ENCODE assay signal across 8 cellular contexts in genomic region chr1:1919304-1920056, GRCh38. TPM values are rescaled to one million over a fixed set of nuclear protein-coding genes. Genes with fewer than 3 reads are reported as not detected.
A peak's percentile ranks its signal among the peaks of the same experiment; 100 is the strongest.
DNase-seq lines count a peak whose midpoint lies in the region; ATAC-seq and TF ChIP-seq lines count a peak whose summit lies in the region.

No MANE protein-coding gene starts in this region.

- peak; percentile 75 for ATAC-seq in GM21723 (IDR thresholded peaks at IDR 0.05; ENCODE audit: unreplicated experiment)
- ATAC-seq in activated T-cell treated with anti-CD3 and anti-CD28 coated beads, Interleukin-2, amount 50 U/mL, for 72 hours (replicated peaks in 1 of 2): peak; percentile 88 to 89
- peak; percentile 95 for ATAC-seq in naive thymus-derived CD4-positive, alpha-beta T cell
- ATAC-seq in stimulated activated effector memory CD8-positive, alpha-beta T cell treated with anti-CD3 and anti-CD28 coated beads, Interleukin-12 subunit alpha, Interleukin-12 subunit beta, amount 100 ng/mL, for 72 hours: peak; percentile 84

- CTCF ChIA-PET in naive thymus-derived CD4-positive, alpha-beta T cell (lab: Charles Lee): no interaction called here

- H3K36me3 Mint-ChIP-seq in activated T-cell treated with anti-CD3 and anti-CD28 coated beads, Interleukin-2, amount 50 U/mL, for 72 hours (ENCODE audit: insufficient read depth in 2 of 2): no peaks in the 10 kb centered on the region
- no peaks in the 10 kb centered on the region for H3K36me3 Mint-ChIP-seq in naive thymus-derived CD4-positive, alpha-beta T cell
- H3K36me3 Mint-ChIP-seq in stimulated activated effector memory CD8-positive, alpha-beta T cell treated with anti-CD3 and anti-CD28 coated beads, Interleukin-12 subunit alpha, Interleukin-12 subunit beta, amount 100 ng/mL, for 72 hours: no peaks in the 10 kb centered on the region

- H4K20me1 ChIP-seq in fibroblast of lung (ENCODE audit: control insufficient read depth, extremely low read depth, insufficient read depth, low read length): no peaks in the 10 kb centered on the region

- no peaks in the 10 kb centered on the region for H3K9me3 Mint-ChIP-seq in activated T-cell treated with anti-CD3 and anti-CD28 coated beads, Interleukin-2, amount 50 U/mL, for 72 hours
- H3K9me3 Mint-ChIP-seq in naive thymus-derived CD4-positive, alpha-beta T cell: no peaks in the 10 kb centered on the region
- H3K9me3 Mint-ChIP-seq in stimulated activated effector memory CD8-positive, alpha-beta T cell treated with anti-CD3 and anti-CD28 coated beads, Interleukin-12 subunit alpha, Interleukin-12 subunit beta, amount 100 ng/mL, for 72 hours: no peaks in the 10 kb centered on the region

- H3K27ac ChIP-seq in Peyer's patch: peak overlapping the region; percentile 54 to 68 (median 61)
- H3K27ac ChIP-seq in fibroblast of lung (ENCODE audit: insufficient read depth, low read length): no peak overlapping the region
- peak overlapping the region; percentile 58 for H3K27ac ChIP-seq in naive thymus-derived CD4-positive, alpha-beta T cell (ENCODE audit: low read depth, low read length)

- no peaks in the 10 kb centered on the region for H3K27me3 ChIP-seq in Peyer's patch
- peaks cover 4% of the 10 kb centered on the region for H3K27me3 ChIP-seq in fibroblast of lung (ENCODE audit: control insufficient read depth, insufficient read depth, low read length)
- H3K27me3 ChIP-seq in naive thymus-derived CD4-positive, alpha-beta T cell (ENCODE audit: control insufficient read depth in 2 of 2, insufficient read depth in 2 of 2, low read length in 2 of 2): no peaks in the 10 kb centered on the region

- H3K36me3 ChIP-seq in Peyer's patch (no peaks in the 10 kb centered on the region), fibroblast of lung (ENCODE audit: control insufficient read depth, insufficient read depth, low read length) (no peaks in the 10 kb centered on the region)
- H3K36me3 ChIP-seq in naive thymus-derived CD4-positive, alpha-beta T cell (ENCODE audit: control insufficient read depth in 2 of 3, insufficient read depth in 3 of 3, low read length in 3 of 3): no peaks in the 10 kb centered on the region

- no peaks in the 10 kb centered on the region for H3K27me3 Mint-ChIP-seq in activated T-cell treated with anti-CD3 and anti-CD28 coated beads, Interleukin-2, amount 50 U/mL, for 72 hours (ENCODE audit: low read depth)
- peaks cover 0 to 4% (median 0%) of the 10 kb centered on the region in 5 donors for H3K27me3 Mint-ChIP-seq in naive thymus-derived CD4-positive, alpha-beta T cell

- DNase-seq in DMS79 (lab: John Stamatoyannopoulos, UW) (peak; percentile 98), Peyer's patch (peak; percentile 100), fibroblast of lung (ENCODE audit: low read depth in 2 of 2) (peak; percentile 89 to 96)
- DNase-seq in Jurkat, Clone E6-1 (ENCODE audit: low read depth, low spot score): peak; percentile 97
- peak; percentile 100 for DNase-seq in activated T-cell treated with anti-CD3 and anti-CD28 coated beads, Interleukin-2, amount 50 U/mL, for 72 hours
- peak; percentile 99 to 100 (median 100) for DNase-seq in naive thymus-derived CD4-positive, alpha-beta T cell
- DNase-seq in stimulated activated effector memory CD8-positive, alpha-beta T cell treated with anti-CD3 and anti-CD28 coated beads, Interleukin-12 subunit alpha, Interleukin-12 subunit beta, amount 100 ng/mL, for 72 hours (ENCODE audit: low spot score in 2 of 2): peak; percentile 97 to 100

- TF ChIP-seq POLR2A in Peyer's patch (IDR thresholded peaks at IDR 0.05): peak; percentile 25 to 58

- H3K27ac Mint-ChIP-seq in activated T-cell treated with anti-CD3 and anti-CD28 coated beads, Interleukin-2, amount 50 U/mL, for 72 hours: no peak overlapping the region
- peak overlapping the region in 8 of 9 donors; percentile 51 to 89 (median 82) for H3K27ac Mint-ChIP-seq in naive thymus-derived CD4-positive, alpha-beta T cell
- H3K27ac Mint-ChIP-seq in stimulated activated effector memory CD8-positive, alpha-beta T cell treated with anti-CD3 and anti-CD28 coated beads, Interleukin-12 subunit alpha, Interleukin-12 subunit beta, amount 100 ng/mL, for 72 hours: no peak overlapping the region

- peaks cover 5% of the 10 kb centered on the region for H3K4me1 Mint-ChIP-seq in activated T-cell treated with anti-CD3 and anti-CD28 coated beads, Interleukin-2, amount 50 U/mL, for 72 hours (ENCODE audit: low read depth)
- peaks cover 0 to 7% (median 0%) of the 10 kb centered on the region in 7 donors for H3K4me1 Mint-ChIP-seq in naive thymus-derived CD4-positive, alpha-beta T cell
- peaks cover 8% of the 10 kb centered on the region for H3K4me1 Mint-ChIP-seq in stimulated activated effector memory CD8-positive, alpha-beta T cell treated with anti-CD3 and anti-CD28 coated beads, Interleukin-12 subunit alpha, Interleukin-12 subunit beta, amount 100 ng/mL, for 72 hours

- POLR2A ChIA-PET in naive thymus-derived CD4-positive, alpha-beta T cell (lab: Charles Lee): interaction anchor here (1.1 kb wide), 1 partner anchor 11 kb away, joined by 3 read pairs; no protein-coding TSS in a partner anchor

- peak overlapping the region; percentile 58 for H3K4me2 ChIP-seq in fibroblast of lung (ENCODE audit: extremely low read depth, insufficient read depth, low read length)

- intact Hi-C loops in naive thymus-derived CD4-positive, alpha-beta T cell (cut with micrococcal nuclease): loop anchor here (1.0 to 10.0 kb wide), 10 partner anchors 10 to 803 kb away; partner anchors contain the start of genes GNB1 (in 2 of the 2), C1orf159 (in 1 of the 2), PANK4 (in 1 of the 2) and PRKCZ (in 1 of the 2)

- H3K4me3 Mint-ChIP-seq in activated T-cell treated with anti-CD3 and anti-CD28 coated beads, Interleukin-2, amount 50 U/mL, for 72 hours: peak overlapping the region; percentile 59 to 69
- H3K4me3 Mint-ChIP-seq in naive thymus-derived CD4-positive, alpha-beta T cell: peak overlapping the region; percentile 52 to 79 (median 68)
- peak overlapping the region; percentile 58 for H3K4me3 Mint-ChIP-seq in stimulated activated effector memory CD8-positive, alpha-beta T cell treated with anti-CD3 and anti-CD28 coated beads, Interleukin-12 subunit alpha, Interleukin-12 subunit beta, amount 100 ng/mL, for 72 hours

- peaks cover 8 to 29% (median 12%) of the 10 kb centered on the region in 4 donors for H3K4me1 ChIP-seq in Peyer's patch
- peaks cover 6% of the 10 kb centered on the region for H3K4me1 ChIP-seq in fibroblast of lung (ENCODE audit: control insufficient read depth, extremely low read depth, insufficient read depth, low read length)
- H3K4me1 ChIP-seq in naive thymus-derived CD4-positive, alpha-beta T cell (ENCODE audit: control insufficient read depth in 2 of 2, insufficient read depth in 2 of 2, low read length in 2 of 2): peaks cover 7 to 16% of the 10 kb centered on the region in 2 donors

- no peak overlapping the region for H3K9ac ChIP-seq in fibroblast of lung (ENCODE audit: insufficient read depth, low read length)

- peak in 1 of 6 experiments; percentile 8 for TF ChIP-seq CTCF in Peyer's patch (IDR thresholded peaks at IDR 0.05)
- no peak for TF ChIP-seq CTCF in fibroblast of lung (conservative IDR thresholded peaks at IDR 0.05 in 1 of 2, IDR thresholded peaks at IDR 0.05 in 1 of 2; ENCODE audit: low read depth in 1 of 2, low read length in 2 of 2)

- peak overlapping the region; percentile 44 for H3K4me3 ChIP-seq in Jurkat, Clone E6-1 (ENCODE audit: low read length)
- H3K4me3 ChIP-seq in Peyer's patch: peak overlapping the region; percentile 50 to 58 (median 54)
- peak overlapping the region in 1 of 4 experiments; percentile 55 for H3K4me3 ChIP-seq in fibroblast of lung (replicated peaks in 1 of 4; ENCODE audit: control extremely low read depth in 1 of 4, insufficient read depth in 1 of 4, low read depth in 3 of 4, low read length in 4 of 4)
- H3K4me3 ChIP-seq in naive thymus-derived CD4-positive, alpha-beta T cell (ENCODE audit: low read length): peak overlapping the region; percentile 61

- H2AFZ ChIP-seq in fibroblast of lung (ENCODE audit: low read length): peak overlapping the region; percentile 19

- H3K79me2 ChIP-seq in fibroblast of lung (ENCODE audit: control insufficient read depth, insufficient read depth, low read length): no peaks in the 10 kb centered on the region

- H3K9me3 ChIP-seq in Peyer's patch (no peaks in the 10 kb centered on the region), fibroblast of lung (ENCODE audit: control insufficient read depth, insufficient read depth, low read depth, low read length) (no peaks in the 10 kb centered on the region)
- H3K9me3 ChIP-seq in naive thymus-derived CD4-positive, alpha-beta T cell (ENCODE audit: control insufficient read depth in 2 of 3, low read length in 3 of 3): no peaks in the 10 kb centered on the region

RNA-seq across cellular contexts. Expression of gene TMEM52, which starts 0.4 kb away (rescaled TPM):
- 2.2 TPM for polyA plus RNA-seq in Jurkat, Clone E6-1 (2012; ENCODE audit: insufficient read depth, insufficient read length)
- total RNA-seq in Peyer's patch: 10 to 100 TPM in 1 of 4 donors, 1 to 10 TPM in 3; 2.2 to 11.6 (median 6.4) TPM
- total RNA-seq in activated T-cell treated with anti-CD3 and anti-CD28 coated beads, Interleukin-2, amount 50 U/mL, for 72 hours: 1 to 10 TPM in 1 of 2 donors, under 1 TPM in 1; 0.88 to 1.0 TPM
- total RNA-seq in fibroblast of lung: 0.17 TPM in 1 of 2 replicates, not detected in the other
- 0.26 and 0.42 TPM in 2 replicates for polyA plus RNA-seq in fibroblast of lung
- 0.44 and 0.46 TPM in 2 replicates for polyA plus RNA-seq in fibroblast of lung (2012)
- polyA minus RNA-seq in fibroblast of lung (ENCODE audit: low replicate concordance): 1.1 TPM in 1 of 2 replicates, not detected in the other
- total RNA-seq in naive thymus-derived CD4-positive, alpha-beta T cell: 1 to 10 TPM in 1 of 5 experiments, not detected in 4; 1.1 TPM
- polyA plus RNA-seq in naive thymus-derived CD4-positive, alpha-beta T cell: under 1 TPM in 1 of 2 donors, not detected in 1; 0.45 TPM

RNA-seq across cellular contexts. Expression of gene CALML6, which starts 4.4 kb away (rescaled TPM):
- not detected for polyA plus RNA-seq in Jurkat, Clone E6-1 (2012; ENCODE audit: insufficient read depth, insufficient read length)
- total RNA-seq in Peyer's patch (not detected), fibroblast of lung (under 0.01 and 0.17 TPM in 2 replicates)
- 1 to 10 TPM; 1.8 TPM for total RNA-seq in activated T-cell treated with anti-CD3 and anti-CD28 coated beads, Interleukin-2, amount 50 U/mL, for 72 hours
- 0.09 TPM in 1 of 2 replicates, not detected in the other for polyA plus RNA-seq in fibroblast of lung
- 0.13 TPM in 1 of 2 replicates, not detected in the other for polyA plus RNA-seq in fibroblast of lung (2012)
- not detected in 2 replicates for polyA minus RNA-seq in fibroblast of lung (ENCODE audit: low replicate concordance)
- total RNA-seq in naive thymus-derived CD4-positive, alpha-beta T cell: 1 to 10 TPM in 3 of 5 experiments, under 1 TPM in 1, not detected in 1; 0.94 to 2.5 (median 1.4) TPM
- not detected for polyA plus RNA-seq in naive thymus-derived CD4-positive, alpha-beta T cell

RNA-seq across cellular contexts. Expression of gene GNB1, which starts 28.6 kb away (rescaled TPM):
- polyA plus RNA-seq in Jurkat, Clone E6-1 (2012; ENCODE audit: insufficient read depth, insufficient read length): 467 TPM
- total RNA-seq in Peyer's patch (100 to 1,000 TPM; 112 to 266 (median 236) TPM), fibroblast of lung (52.1 and 91.3 TPM in 2 replicates)
- total RNA-seq in activated T-cell treated with anti-CD3 and anti-CD28 coated beads, Interleukin-2, amount 50 U/mL, for 72 hours: 100 to 1,000 TPM; 350 to 418 TPM
- polyA plus RNA-seq in fibroblast of lung: 485 and 746 TPM in 2 replicates
- 445 and 517 TPM in 2 replicates for polyA plus RNA-seq in fibroblast of lung (2012)
- 949 and 1,023 TPM in 2 replicates for polyA minus RNA-seq in fibroblast of lung (ENCODE audit: low replicate concordance)
- total RNA-seq in naive thymus-derived CD4-positive, alpha-beta T cell: 100 to 1,000 TPM; 170 to 358 (median 246) TPM
- 10 to 100 TPM; 48.1 to 62.3 TPM for polyA plus RNA-seq in naive thymus-derived CD4-positive, alpha-beta T cell

Comparison
In these comparisons a context has a peak if more than half of its experiments do, and no peak if none do; other contexts are left out.
1. H3K27ac Mint-ChIP-seq: peak in naive thymus-derived CD4-positive, alpha-beta T cell (8 of 9); none in activated T-cell treated with anti-CD3 and anti-CD28 coated beads, Interleukin-2, amount 50 U/mL, for 72 hours (single experiment) and stimulated activated effector memory CD8-positive, alpha-beta T cell treated with anti-CD3 and anti-CD28 coated beads, Interleukin-12 subunit alpha, Interleukin-12 subunit beta, amount 100 ng/mL, for 72 hours (single experiment).
2. Peak in every context shown above with its lines, with median percentiles within 50 percentile points of each other: DNase-seq, ATAC-seq and H3K4me3 Mint-ChIP-seq.